In genomic region chr17:56833812-56834379, GRCh38 we compare ENCODE assay signal across 8 cellular contexts. TPM values are rescaled to one million over a fixed set of nuclear protein-coding genes. Genes with fewer than 3 reads are reported as not detected.
DNase-seq lines count a peak whose midpoint lies in the region; ATAC-seq and TF ChIP-seq lines count a peak whose summit lies in the region.

Gene C17orf67 (minus strand): TSS chr17:56833920. CDS start chr17:56815810, 18,110 bp downstream.
Gene DGKE (plus strand): TSS chr17:56834151. CDS start chr17:56834796, 645 bp downstream.

- WGBS in right lobe of liver (ENCODE audit: insufficient coverage, low coverage, low lambda C conversion rate, missing lambda C conversion rate), result 2% methylated on average over 11 of the region's 65 CpGs

- ATAC-seq in GM19328 (IDR thresholded peaks at IDR 0.05; ENCODE audit: unreplicated experiment), result peak; percentile 64
- peak; percentile 76 for ATAC-seq in HG03460 (IDR thresholded peaks at IDR 0.05; ENCODE audit: unreplicated experiment)
- ATAC-seq in right lobe of liver, result peak; percentile 96 to 98 (median 96)

- peak within 1 kb of the TSS; percentile 64 to 92 (median 89) for H3K27ac ChIP-seq in BLaER1 treated with 17β-estradiol and CSF1 and Interleukin-3, amounts not matched to agents 10 nM and 100 nM
- peak within 1 kb of the TSS; percentile 84 to 94 (median 88) for H3K27ac ChIP-seq in right lobe of liver

- peak within 1 kb of the TSS; percentile 74 for H3K27ac Mint-ChIP-seq in dendritic cell treated with granulocyte-macrophage colony-stimulating factor and Interleukin-4, amounts not matched to agents 40 ng/mL and 50 ng/mL, for 4 days

- peaks cover 48% of the 10 kb centered on the region for H3K4me1 Mint-ChIP-seq in dendritic cell treated with granulocyte-macrophage colony-stimulating factor and Interleukin-4, amounts not matched to agents 40 ng/mL and 50 ng/mL, for 4 days (ENCODE audit: low read depth)

- intact Hi-C loops in dendritic cell treated with granulocyte-macrophage colony-stimulating factor and Interleukin-4, amounts not matched to agents 40 ng/mL and 50 ng/mL, for 4 days (cut with micrococcal nuclease), result loop anchor here (5.0 kb wide), 1 partner anchor 78 kb away; the partner anchor contains the start of gene TRIM25
- intact Hi-C loops in right lobe of liver (cut with DNase I), result no loop called here

- peaks cover 49 to 63% (median 58%) of the 10 kb centered on the region in 10 experiments for H3K4me1 ChIP-seq in BLaER1 treated with 17β-estradiol and CSF1 and Interleukin-3, amounts not matched to agents 10 nM and 100 nM
- peaks cover 0 to 12% (median 6%) of the 10 kb centered on the region in 4 donors for H3K4me1 ChIP-seq in right lobe of liver

- H3K36me3 Mint-ChIP-seq in dendritic cell treated with granulocyte-macrophage colony-stimulating factor and Interleukin-4, amounts not matched to agents 40 ng/mL and 50 ng/mL, for 4 days (ENCODE audit: low read depth), result peaks cover 17% of the 10 kb centered on the region

- H4K20me1 ChIP-seq in BLaER1 treated with 17β-estradiol and CSF1 and Interleukin-3, amounts not matched to agents 10 nM and 100 nM, result peaks cover 20 to 82% (median 60%) of the 10 kb centered on the region in 11 experiments; a peak in 20 of 22 replicates

- H3K27me3 ChIP-seq in BLaER1 treated with 17β-estradiol and CSF1 and Interleukin-3, amounts not matched to agents 10 nM and 100 nM, result no peaks in the 10 kb centered on the region
- no peaks in the 10 kb centered on the region for H3K27me3 ChIP-seq in right lobe of liver

- H3K36me3 ChIP-seq in BLaER1 treated with 17β-estradiol and CSF1 and Interleukin-3, amounts not matched to agents 10 nM and 100 nM, result peaks cover 4 to 59% (median 39%) of the 10 kb centered on the region in 11 experiments; a peak in 20 of 22 replicates
- no peaks in the 10 kb centered on the region for H3K36me3 ChIP-seq in right lobe of liver

- H3K4me3 ChIP-seq in BLaER1 treated with 17β-estradiol and CSF1 and Interleukin-3, amounts not matched to agents 10 nM and 100 nM, result peak within 1 kb of the TSS; percentile 67 to 94 (median 86)
- peak within 1 kb of the TSS; percentile 64 to 77 (median 69) for H3K4me3 ChIP-seq in right lobe of liver

- peak within 1 kb of the TSS; percentile 90 for H3K4me3 Mint-ChIP-seq in dendritic cell treated with granulocyte-macrophage colony-stimulating factor and Interleukin-4, amounts not matched to agents 40 ng/mL and 50 ng/mL, for 4 days

- peak within 1 kb of the TSS; percentile 87 to 98 (median 93) for H3K4me2 ChIP-seq in BLaER1 treated with 17β-estradiol and CSF1 and Interleukin-3, amounts not matched to agents 10 nM and 100 nM

- H3K9ac ChIP-seq in BLaER1 treated with 17β-estradiol and CSF1 and Interleukin-3, amounts not matched to agents 10 nM and 100 nM, result peak within 1 kb of the TSS; percentile 83 to 93 (median 87)

- H3K9me3 ChIP-seq in BLaER1 treated with 17β-estradiol and CSF1 and Interleukin-3, amounts not matched to agents 10 nM and 100 nM (replicated peaks in 1 of 11), result no peaks in the 10 kb centered on the region
- H3K9me3 ChIP-seq in right lobe of liver, result no peaks in the 10 kb centered on the region

- no peaks in the 10 kb centered on the region for H3K9me3 Mint-ChIP-seq in dendritic cell treated with granulocyte-macrophage colony-stimulating factor and Interleukin-4, amounts not matched to agents 40 ng/mL and 50 ng/mL, for 4 days

- TF ChIP-seq CTCF in right lobe of liver (IDR thresholded peaks at IDR 0.05), result no peak

- DNase-seq in NCI-H524 (lab: John Stamatoyannopoulos, UW) (peak; percentile 90 to 95), right lobe of liver (peak; percentile 100)
- peak; percentile 98 for DNase-seq in activated CD4-positive, alpha-beta T cell treated with anti-CD3 and anti-CD28 coated beads, Interleukin-2, amount 50 U/mL, for 24 hours (ENCODE audit: low read depth in 1 of 2, low spot score in 1 of 2)
- DNase-seq in stimulated activated CD4-positive, alpha-beta T cell treated with anti-CD3 and anti-CD28 coated beads, Interleukin-4, amount 100 ng/mL, for 24 hours, result peak; percentile 97

- TF ChIP-seq POLR2A in right lobe of liver (IDR thresholded peaks at IDR 0.05), result peak; percentile 57

- peaks cover 10% of the 10 kb centered on the region for H3K27me3 Mint-ChIP-seq in dendritic cell treated with granulocyte-macrophage colony-stimulating factor and Interleukin-4, amounts not matched to agents 40 ng/mL and 50 ng/mL, for 4 days

RNA-seq across cellular contexts. Expression of gene C17orf67, which starts in this region (rescaled TPM):
- total RNA-seq in right lobe of liver, result 1 to 10 TPM in 1 of 6 experiments, under 1 TPM in 5; 0.31 to 1.1 (median 0.78) TPM

RNA-seq across cellular contexts. Expression of gene DGKE, which starts in this region (rescaled TPM):
- 10 to 100 TPM in 1 of 6 experiments, 1 to 10 TPM in 5; 2.2 to 10.4 (median 3.4) TPM for total RNA-seq in right lobe of liver

Comparison
In these comparisons a context has a peak if more than half of its experiments do, and no peak if none do; other contexts are left out.
1. Peak in every context shown above with its lines: DNase-seq, ATAC-seq, H3K4me3 ChIP-seq and H3K27ac ChIP-seq.